21 cellular contexts compared by ENCODE assay signal in the genomic region with DNA sequence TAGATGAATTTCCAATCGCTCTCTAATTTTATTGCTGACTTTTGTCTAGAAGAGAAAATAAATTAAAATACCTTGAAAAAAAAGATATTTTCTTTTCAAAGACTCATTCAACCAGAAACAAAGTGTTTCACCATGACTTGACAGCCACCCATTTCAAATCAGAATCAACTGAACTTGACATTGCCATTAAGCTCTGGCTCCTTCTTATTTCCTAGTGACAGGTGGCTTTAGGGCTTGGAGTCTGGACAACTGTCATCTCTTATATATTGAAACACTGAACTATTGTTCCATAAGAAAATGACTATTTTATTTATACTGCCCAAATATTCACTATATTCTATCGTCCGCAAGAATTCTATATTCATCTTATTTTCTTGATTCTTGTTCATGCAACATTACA.
"Had no signal": no experiment of that assay in that cellular context is flagged by ENCODE, and none has a peak within 500 bp of the region (broad histone marks: within the 10 kb centered on the region; RNA-seq: fewer than 3 reads in every experiment).

No MANE protein-coding gene starts in this region.

- H3K9me3 ChIP-seq: colonic mucosa, gastrocnemius medialis, lower lobe of right lung had no signal

- H3K4me3 ChIP-seq: colonic mucosa, esophagus squamous epithelium, gastrocnemius medialis, heart right ventricle, left lung, lower lobe of right lung, mucosa of descending colon had no signal

- H3K4me1 ChIP-seq: colonic mucosa, esophagus squamous epithelium, gastrocnemius medialis, heart right ventricle, left lung, lower lobe of right lung had no signal

- H3K4me1 Mint-ChIP-seq: endodermal cell, mesothelial cell of epicardium, naive B cell had no signal

- H3K27ac Mint-ChIP-seq: dendritic cell treated with granulocyte-macrophage colony-stimulating factor and Interleukin-4, amounts not matched to agents 40 ng/mL and 50 ng/mL, for 4 days; effector memory CD8-positive, alpha-beta T cell; endodermal cell; mesothelial cell of epicardium; naive B cell had no signal

- ATAC-seq: effector memory CD8-positive, alpha-beta T cell; gastrocnemius medialis; heart right ventricle; left cardiac atrium; left lung; left ventricle myocardium superior; mucosa of descending colon had no signal

- H3K27ac ChIP-seq: colonic mucosa, esophagus squamous epithelium, gastrocnemius medialis, heart right ventricle, left lung, lower lobe of right lung had no signal

- H3K27me3 ChIP-seq: colonic mucosa, esophagus squamous epithelium, gastrocnemius medialis, heart right ventricle, left lung had no signal

- H3K4me3 Mint-ChIP-seq: dendritic cell treated with granulocyte-macrophage colony-stimulating factor and Interleukin-4, amounts not matched to agents 40 ng/mL and 50 ng/mL, for 4 days; effector memory CD8-positive, alpha-beta T cell; endodermal cell; mesothelial cell of epicardium; naive B cell had no signal

- H3K27me3 Mint-ChIP-seq: dendritic cell treated with granulocyte-macrophage colony-stimulating factor and Interleukin-4, amounts not matched to agents 40 ng/mL and 50 ng/mL, for 4 days; effector memory CD8-positive, alpha-beta T cell; naive B cell had no signal

- H3K36me3 ChIP-seq: colonic mucosa, esophagus squamous epithelium, gastrocnemius medialis, heart right ventricle, left lung, lower lobe of right lung had no signal

- DNase-seq: colonic mucosa; cortex of kidney; effector CD8-positive, alpha-beta T cell; effector memory CD8-positive, alpha-beta T cell; endodermal cell; esophagus squamous epithelium; foreskin melanocyte; gastrocnemius medialis; glutamatergic neuron; head of caudate nucleus; heart right ventricle; hippocampal formation; left cardiac atrium; left lung; left ventricle myocardium superior; lower lobe of right lung; mesenchymal stem cell; mucosa of descending colon; naive B cell had no signal
